16 cellular contexts compared by ENCODE assay signal in the genomic region with DNA sequence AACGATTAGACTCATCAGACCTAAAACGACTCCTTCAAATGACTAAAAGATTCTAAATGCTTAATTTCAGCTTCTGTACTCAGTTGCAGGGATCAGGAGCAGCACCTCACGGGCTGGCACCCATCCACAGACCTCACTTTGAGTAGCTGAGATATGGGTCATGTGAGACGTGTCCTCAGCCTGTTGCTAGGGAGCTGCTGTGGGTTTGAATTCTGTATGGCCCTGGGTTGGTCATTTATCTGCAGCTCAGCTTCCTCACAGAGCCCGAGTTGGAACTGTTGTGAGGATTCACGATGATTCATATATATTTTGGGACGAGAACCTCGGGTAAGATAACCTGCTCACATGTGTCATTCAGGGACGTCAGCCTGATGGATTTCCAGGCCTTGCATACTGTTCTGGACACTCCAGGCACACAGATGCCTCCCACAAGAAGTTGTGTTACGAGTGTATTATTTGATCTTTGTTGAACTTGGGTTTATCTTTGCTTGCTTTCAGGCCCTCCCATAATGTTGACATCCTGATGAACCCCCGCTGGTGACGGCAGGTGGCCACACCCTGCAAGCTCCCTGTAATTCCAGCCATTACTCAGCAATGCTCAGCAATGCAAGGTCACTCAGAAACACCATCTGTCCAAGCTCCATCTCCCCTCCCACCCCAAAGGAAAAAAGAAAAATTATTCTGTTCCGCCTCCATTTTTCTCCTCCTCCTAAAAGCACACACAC.
DNase-seq lines count a peak whose midpoint lies in the region; ATAC-seq, FAIRE-seq and TF ChIP-seq lines count a peak whose summit lies in the region.
"Had no signal": no experiment of that assay in that cellular context is flagged by ENCODE, and none has a peak within 500 bp of the region (broad histone marks: within the 10 kb centered on the region; RNA-seq: fewer than 3 reads in every experiment).

No MANE protein-coding gene starts in this region.

- H3K36me3 ChIP-seq in HEK293 (ENCODE audit: control insufficient read depth in 2 of 2, insufficient read depth in 1 of 2, low read length in 2 of 2) (no peaks in the 10 kb centered on the region), small intestine (ENCODE audit: control insufficient read depth in 2 of 2, insufficient read depth in 2 of 2, low read length in 2 of 2) (no peaks in the 10 kb centered on the region)
- H3K36me3 ChIP-seq: gastroesophageal sphincter had no signal

- no peaks in the 10 kb centered on the region for H3K9me3 ChIP-seq in HEK293 (ENCODE audit: control insufficient read depth, insufficient read depth, low read depth, low read length)
- no peaks in the 10 kb centered on the region for H3K9me3 ChIP-seq in small intestine (ENCODE audit: control insufficient read depth, low read depth)
- H3K9me3 ChIP-seq: gastroesophageal sphincter had no signal

- peak; percentile 18 for DNase-seq in NCI-H82 treated with DMSO at 0.1 percent for 48 hours (lab: John Stamatoyannopoulos, UW; ENCODE audit: unreplicated experiment)
- DNase-seq in small intestine, result peak; percentile 52
- DNase-seq: activated CD4-positive, alpha-beta T cell treated with anti-CD3 and anti-CD28 coated beads for 4 hours; activated CD8-positive, alpha-beta memory T cell treated with anti-CD3 and anti-CD28 coated beads, Interleukin-2, amount 10 ng/mL, durations not matched to agents 7 days and 5 days; left cardiac atrium; NCI-H1417 had no signal

- no peak overlapping the region for H3K27ac ChIP-seq in HEK293 (ENCODE audit: extremely low read depth, low read depth, low read length)
- H3K27ac ChIP-seq in small intestine (ENCODE audit: low read depth in 1 of 2, low read length in 1 of 2), result no peak overlapping the region
- H3K27ac ChIP-seq: gastroesophageal sphincter had no signal

- TF ChIP-seq CTCF in HEK293 (tag by site-specific recombination; IDR thresholded peaks at IDR 0.05), result no peak

- H3K4me1 ChIP-seq in HEK293 (ENCODE audit: control insufficient read depth, insufficient read depth, low read length) (no peaks in the 10 kb centered on the region), small intestine (ENCODE audit: control insufficient read depth in 2 of 2, insufficient read depth in 1 of 2, low read depth in 1 of 2, low read length in 1 of 2) (no peaks in the 10 kb centered on the region)

- 31 to 51% (median 33%) methylated on average over 13 of the region's 13 CpGs for WGBS in small intestine, 3 donors

- CTCF ChIA-PET in HEK293 (lab: Yijun Ruan, JAX), result interaction anchor here (0.9 to 2.3 kb wide), 3 partner anchors 12 to 139 kb away, joined by 3 to 6 read pairs (median 3); no protein-coding TSS in a partner anchor

- no peak for FAIRE-seq in small intestine (lab: Jason Lieb, UNC)

- POLR2A ChIA-PET in HEK293 (lab: Yijun Ruan, JAX), result no interaction called here

- H3K4me3 ChIP-seq in HEK293 (ENCODE audit: low read depth, low read length) (no peak overlapping the region), small intestine (ENCODE audit: low read depth in 1 of 2, low read length in 2 of 2) (no peak overlapping the region)
- H3K4me3 ChIP-seq: dorsolateral prefrontal cortex, gastroesophageal sphincter, GM23338 had no signal

- H3K27me3 ChIP-seq in small intestine (ENCODE audit: control insufficient read depth in 2 of 2, insufficient read depth in 2 of 2, low read length in 2 of 2), result peaks cover 0 to 15% of the 10 kb centered on the region in 2 donors

- ATAC-seq in esophagus mucosa (peak; percentile 39), HG02840 (IDR thresholded peaks at IDR 0.05; ENCODE audit: low FRiP score, unreplicated experiment) (no peak), HG03521 (IDR thresholded peaks at IDR 0.05; ENCODE audit: unreplicated experiment) (no peak), HG03039 (IDR thresholded peaks at IDR 0.05; ENCODE audit: unreplicated experiment) (no peak)
- ATAC-seq: activated CD8-positive, alpha-beta memory T cell treated with anti-CD3 and anti-CD28 coated beads, Interleukin-2, amount 10 ng/mL, durations not matched to agents 7 days and 5 days; activated T-helper 17 cell treated with anti-CD3 and anti-CD28 coated beads, Interleukin-2, amount 50 U/mL, for 72 hours; gastroesophageal sphincter; GM23338; natural killer cell treated with Interleukin-12 subunit alpha and Interleukin-12 subunit beta and Interleukin-15 and Interleukin-18, amount 100 ng/mL, for 72 hours had no signal

TF ChIP-seq in HEK293, 187 proteins besides CTCF, POLR2A, EP300 and RAD21 (continues in another document):
- no peak for TF ChIP-seq ZNF354C (tag by site-specific recombination; IDR thresholded peaks at IDR 0.05; ENCODE audit: borderline replicate concordance, low read depth)
- TF ChIP-seq, protein P1, sequence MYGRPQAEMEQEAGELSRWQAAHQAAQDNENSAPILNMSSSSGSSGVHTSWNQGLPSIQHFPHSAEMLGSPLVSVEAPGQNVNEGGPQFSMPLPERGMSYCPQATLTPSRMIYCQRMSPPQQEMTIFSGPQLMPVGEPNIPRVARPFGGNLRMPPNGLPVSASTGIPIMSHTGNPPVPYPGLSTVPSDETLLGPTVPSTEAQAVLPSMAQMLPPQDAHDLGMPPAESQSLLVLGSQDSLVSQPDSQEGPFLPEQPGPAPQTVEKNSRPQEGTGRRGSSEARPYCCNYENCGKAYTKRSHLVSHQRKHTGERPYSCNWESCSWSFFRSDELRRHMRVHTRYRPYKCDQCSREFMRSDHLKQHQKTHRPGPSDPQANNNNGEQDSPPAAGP (tag by site-specific recombination; IDR thresholded peaks at IDR 0.05), result peak; percentile 90
- TF ChIP-seq, protein P2, sequence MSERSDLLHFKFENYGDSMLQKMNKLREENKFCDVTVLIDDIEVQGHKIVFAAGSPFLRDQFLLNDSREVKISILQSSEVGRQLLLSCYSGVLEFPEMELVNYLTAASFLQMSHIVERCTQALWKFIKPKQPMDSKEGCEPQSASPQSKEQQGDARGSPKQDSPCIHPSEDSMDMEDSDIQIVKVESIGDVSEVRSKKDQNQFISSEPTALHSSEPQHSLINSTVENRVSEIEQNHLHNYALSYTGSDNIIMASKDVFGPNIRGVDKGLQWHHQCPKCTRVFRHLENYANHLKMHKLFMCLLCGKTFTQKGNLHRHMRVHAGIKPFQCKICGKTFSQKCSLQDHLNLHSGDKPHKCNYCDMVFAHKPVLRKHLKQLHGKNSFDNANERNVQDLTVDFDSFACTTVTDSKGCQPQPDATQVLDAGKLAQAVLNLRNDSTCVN (tag by site-specific recombination; optimal IDR thresholded peaks at IDR 0.05), result no peak
- no peak for TF ChIP-seq ZNF350 (tag by site-specific recombination; IDR thresholded peaks at IDR 0.05)
- TF ChIP-seq, protein P3, sequence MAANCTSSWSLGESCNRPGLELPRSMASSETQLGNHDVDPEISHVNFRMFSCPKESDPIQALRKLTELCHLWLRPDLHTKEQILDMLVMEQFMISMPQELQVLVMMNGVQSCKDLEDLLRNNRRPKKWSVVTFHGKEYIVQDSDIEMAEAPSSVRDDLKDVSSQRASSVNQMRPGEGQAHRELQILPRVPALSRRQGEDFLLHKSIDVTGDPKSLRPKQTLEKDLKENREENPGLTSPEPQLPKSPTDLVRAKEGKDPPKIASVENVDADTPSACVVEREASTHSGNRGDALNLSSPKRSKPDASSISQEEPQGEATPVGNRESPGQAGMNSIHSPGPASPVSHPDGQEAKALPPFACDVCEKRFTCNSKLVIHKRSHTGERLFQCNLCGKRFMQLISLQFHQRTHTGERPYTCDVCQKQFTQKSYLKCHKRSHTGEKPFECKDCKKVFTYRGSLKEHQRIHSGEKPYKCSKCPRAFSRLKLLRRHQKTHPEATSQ (tag by site-specific recombination; IDR thresholded peaks at IDR 0.05), result no peak
- TF ChIP-seq EGR2 (tag by site-specific recombination; IDR thresholded peaks at IDR 0.05; ENCODE audit: low read depth), result peak; percentile 66; the same call in 1 of the 2 replicates
- TF ChIP-seq ZFHX2 (tag by site-specific recombination; conservative IDR thresholded peaks at IDR 0.05), result peak; percentile 51
- TF ChIP-seq ZNF248 (tag by site-specific recombination; IDR thresholded peaks at IDR 0.05), result no peak
- TF ChIP-seq ZNF114 (tag by site-specific recombination; IDR thresholded peaks at IDR 0.05), result no peak
- TF ChIP-seq ZNF658 (tag by site-specific recombination; IDR thresholded peaks at IDR 0.05), result no peak
- TF ChIP-seq ZNF341 (tag by site-specific recombination; IDR thresholded peaks at IDR 0.05; ENCODE audit: low read depth), result no peak
- no peak for TF ChIP-seq ZBTB20 (tag by site-specific recombination; IDR thresholded peaks at IDR 0.05)
- TF ChIP-seq SCRT2 (tag by site-specific recombination; IDR thresholded peaks at IDR 0.05), result no peak
- peak; percentile 77 for TF ChIP-seq KLF1 (tag by site-specific recombination; IDR thresholded peaks at IDR 0.05)
- TF ChIP-seq GLIS1 (tag by site-specific recombination; IDR thresholded peaks at IDR 0.05), result peak; percentile 78
- TF ChIP-seq, protein P4, sequence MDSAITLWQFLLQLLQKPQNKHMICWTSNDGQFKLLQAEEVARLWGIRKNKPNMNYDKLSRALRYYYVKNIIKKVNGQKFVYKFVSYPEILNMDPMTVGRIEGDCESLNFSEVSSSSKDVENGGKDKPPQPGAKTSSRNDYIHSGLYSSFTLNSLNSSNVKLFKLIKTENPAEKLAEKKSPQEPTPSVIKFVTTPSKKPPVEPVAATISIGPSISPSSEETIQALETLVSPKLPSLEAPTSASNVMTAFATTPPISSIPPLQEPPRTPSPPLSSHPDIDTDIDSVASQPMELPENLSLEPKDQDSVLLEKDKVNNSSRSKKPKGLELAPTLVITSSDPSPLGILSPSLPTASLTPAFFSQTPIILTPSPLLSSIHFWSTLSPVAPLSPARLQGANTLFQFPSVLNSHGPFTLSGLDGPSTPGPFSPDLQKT (IDR thresholded peaks at IDR 0.05; ENCODE audit: borderline replicate concordance, low read depth, low read length), result no peak
- no peak for TF ChIP-seq ZNF548 (tag by site-specific recombination; IDR thresholded peaks at IDR 0.05)
